Comparison of ENCODE assay signal across 12 cellular contexts in the genomic region with DNA sequence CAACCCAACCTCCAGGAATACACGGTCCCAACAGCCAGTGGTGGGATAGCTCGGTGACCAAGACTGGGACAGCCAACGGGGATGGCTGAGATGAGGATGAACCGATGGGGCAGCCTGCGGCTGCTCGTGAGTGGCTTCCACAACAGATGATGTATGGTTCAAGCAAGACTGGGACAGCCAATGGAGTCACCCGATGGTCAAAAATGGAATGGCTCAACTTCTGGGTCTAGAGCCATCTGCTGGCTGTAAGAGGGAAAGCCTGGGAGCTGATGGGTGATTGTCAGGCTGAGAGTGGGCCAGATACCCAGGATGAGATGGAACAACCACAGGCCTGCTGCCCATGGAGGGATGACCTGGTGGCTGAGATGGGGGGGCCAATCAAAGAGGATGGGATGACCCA. TPM values are rescaled to one million over a fixed set of nuclear protein-coding genes. Genes with fewer than 3 reads are reported as not detected.
DNase-seq lines count a peak whose midpoint lies in the region; ATAC-seq, FAIRE-seq and TF ChIP-seq lines count a peak whose summit lies in the region.
"Had no signal": no experiment of that assay in that cellular context is flagged by ENCODE, and none has a peak within 500 bp of the region (broad histone marks: within the 10 kb centered on the region; RNA-seq: fewer than 3 reads in every experiment).

No MANE protein-coding gene starts in this region.

- H3K9ac ChIP-seq in DND-41 (ENCODE audit: low read depth, low read length) (no peak overlapping the region), K562 (ENCODE audit: insufficient read depth in 1 of 2, low read depth in 2 of 2, low read length in 2 of 2) (no peak overlapping the region), mesendoderm (ENCODE audit: low read length) (no peak overlapping the region)

- no peak overlapping the region for H2AFZ ChIP-seq in DND-41 (ENCODE audit: low read depth, low read length)
- no peak overlapping the region for H2AFZ ChIP-seq in K562 (ENCODE audit: low read depth, low read length)

- no peak overlapping the region for H2BK120ac ChIP-seq in mesendoderm (ENCODE audit: low read depth, low read length)

- BruUV-seq in K562 (replicated peaks; lab: Mats Ljungman, UMichigan): no TSS peak

- no peak overlapping the region for H4K8ac ChIP-seq in mesendoderm (ENCODE audit: low read depth, low read length)

- TF ChIP-seq CTCF in DND-41 (IDR thresholded peaks at IDR 0.05; ENCODE audit: borderline replicate concordance, extremely low read depth, low read length, poor library complexity, severe bottlenecking) (peak; percentile 50), HFF-Myc (IDR thresholded peaks at IDR 0.05; ENCODE audit: low read depth, low read length, missing control alignments) (peak; percentile 50), K562 (IDR thresholded peaks at IDR 0.05 in 2 of 3, conservative IDR thresholded peaks at IDR 0.05 in 1 of 3; ENCODE audit: insufficient read depth in 2 of 3, low read depth in 1 of 3, low read length in 3 of 3) (peak; percentile 76 to 83 (median 77))

- H4K20me1 ChIP-seq in DND-41 (ENCODE audit: insufficient read depth, low read length) (peaks cover 13% of the 10 kb centered on the region), K562 (replicated peaks; ENCODE audit: control insufficient read depth, insufficient read depth, low read length) (0 out of 2 replicates have a peak, but pooled peaks cover 7% of the 10 kb centered on the region)

- H3K23ac ChIP-seq in mesendoderm (ENCODE audit: low read length): no peak overlapping the region

- POLR2A ChIA-PET in K562 (lab: Yijun Ruan, JAX): interaction anchor here (0.5 to 1.3 kb wide), 4 partner anchors 12 to 116 kb away, joined by 3 to 4 read pairs (median 4); partner anchors contain the start of genes CPSF7 and SDHAF2

- no peak overlapping the region for H3K4me2 ChIP-seq in DND-41 (ENCODE audit: insufficient read depth, low read length)
- no peak overlapping the region for H3K4me2 ChIP-seq in K562 (ENCODE audit: insufficient read depth, low read length)
- H3K4me2 ChIP-seq in mesendoderm (ENCODE audit: low read length): no peak overlapping the region

- 4% methylated on average over 7 of the region's 7 CpGs for WGBS in K562 (ENCODE audit: insufficient coverage, low coverage, missing lambda C conversion rate)
- WGBS in mesendoderm (ENCODE audit: extremely low coverage, insufficient coverage, low lambda C conversion rate): no CpG with 5 or more reads among the region's 7 CpGs

- H3K79me2 ChIP-seq in DND-41 (ENCODE audit: insufficient read depth, low read length) (no peaks in the 10 kb centered on the region), K562 (ENCODE audit: control insufficient read depth, insufficient read depth, low read length) (no peaks in the 10 kb centered on the region), mesendoderm (ENCODE audit: control insufficient read depth, insufficient read depth, low read length) (no peaks in the 10 kb centered on the region)

- H3K27me3 ChIP-seq in DND-41 (ENCODE audit: insufficient read depth, low read length, poor library complexity) (peaks cover 3% of the 10 kb centered on the region), K562 (ENCODE audit: control insufficient read depth in 2 of 2, insufficient read depth in 2 of 2, low read length in 2 of 2) (peaks cover 6 to 42% of the 10 kb centered on the region in 2 experiments), mesendoderm (ENCODE audit: insufficient read depth, low read length, poor library complexity) (no peaks in the 10 kb centered on the region)

- no peak overlapping the region for H2BK5ac ChIP-seq in mesendoderm (ENCODE audit: low read length)

- no peaks in the 10 kb centered on the region for H3K79me1 ChIP-seq in mesendoderm (ENCODE audit: low read length)

- intact Hi-C loops in K562 (cut with micrococcal nuclease) (no loop called here), head of caudate nucleus (cut with DNase I) (no loop called here)

- CTCF ChIA-PET in K562 (lab: Yijun Ruan, JAX; ENCODE audit: low intra/inter-chr PET ratio): interaction anchor here (1.1 kb wide), 1 partner anchor 13 kb away, joined by 3 read pairs; no protein-coding TSS in a partner anchor

- H3K18ac ChIP-seq in mesendoderm (ENCODE audit: low read length): no peak overlapping the region

- H3K27ac ChIP-seq in DND-41 (ENCODE audit: low read length) (no peak overlapping the region), K562 (ENCODE audit: extremely low read depth, low read depth, low read length) (no peak overlapping the region), mesendoderm (ENCODE audit: low read depth, low read length) (no peak overlapping the region)

- TF ChIP-seq RAD21 in K562 (CRISPR knock-in tag; conservative IDR thresholded peaks at IDR 0.05 in 1 of 2, IDR thresholded peaks at IDR 0.05 in 1 of 2): peak in 1 of 2 experiments; percentile 24; a peak in 1 of 4 replicates

- H3K4me1 ChIP-seq in DND-41 (ENCODE audit: insufficient read depth, low read length): no peaks in the 10 kb centered on the region
- H3K4me1 ChIP-seq in K562 (replicated peaks in 1 of 2; ENCODE audit: control insufficient read depth in 2 of 2, insufficient read depth in 2 of 2, low read length in 2 of 2): peaks cover 19 to 36% of the 10 kb centered on the region in 2 experiments
- peaks cover 4% of the 10 kb centered on the region for H3K4me1 ChIP-seq in mesendoderm (ENCODE audit: control insufficient read depth, low read depth, low read length)

- H3K9me3 ChIP-seq in DND-41 (ENCODE audit: insufficient read depth, low read length, severe bottlenecking) (no peaks in the 10 kb centered on the region), K562 (replicated peaks; ENCODE audit: control insufficient read depth, insufficient read depth, low read depth, low read length) (no peaks in the 10 kb centered on the region)

- H3K4me3 ChIP-seq in DND-41 (ENCODE audit: low read depth in 1 of 2, low read length in 2 of 2) (no peak overlapping the region), HFF-Myc (replicated peaks; ENCODE audit: low read depth, low read length) (no peak overlapping the region), K562 (no peak overlapping the region), mesendoderm (ENCODE audit: low read length) (no peak overlapping the region)

- H3K56ac ChIP-seq in mesendoderm (ENCODE audit: low read length): no peak overlapping the region

- peak; percentile 67 for FAIRE-seq in K562 (lab: Jason Lieb, UNC)

- H4K5ac ChIP-seq in mesendoderm (ENCODE audit: low read length): no peak overlapping the region

- TF ChIP-seq POLR2A in K562 (conservative IDR thresholded peaks at IDR 0.05): no peak

- H3K36me3 ChIP-seq in DND-41 (ENCODE audit: insufficient read depth, low read length) (no peaks in the 10 kb centered on the region), K562 (ENCODE audit: control insufficient read depth, insufficient read depth, low read length) (no peaks in the 10 kb centered on the region), mesendoderm (ENCODE audit: control insufficient read depth, insufficient read depth, low read length) (no peaks in the 10 kb centered on the region)

- no peak for DNase-seq in DND-41
- DNase-seq in HFF-Myc (ENCODE audit: extremely low read depth, low read depth): no peak
- peak; percentile 38 to 74 (median 73) for DNase-seq in K562 (ENCODE audit: extremely low read depth in 1 of 4, low spot score in 3 of 4)
- DNase-seq in mesendoderm: peak; percentile 55
- DNase-seq in head of caudate nucleus: no peak
- no peak for DNase-seq in EL
- no peak for DNase-seq in stimulated activated CD4-positive, alpha-beta T cell treated with anti-CD3 and anti-CD28 coated beads, Interleukin-1b, Interleukin-23, amount 100 ng/mL, for 48 hours
- DNase-seq: central memory CD4-positive, alpha-beta T cell had no signal

- TF ChIP-seq EP300 in K562 (IDR thresholded peaks at IDR 0.05; ENCODE audit: low read length): no peak

- no peak overlapping the region for H2AK5ac ChIP-seq in mesendoderm (ENCODE audit: low read length)

- no peak for ATAC-seq in DND-41 (ENCODE audit: insufficient read depth, low read depth)
- ATAC-seq in K562: peak; percentile 65
- no peak for ATAC-seq in HG02870 (IDR thresholded peaks at IDR 0.05; ENCODE audit: unreplicated experiment)
- ATAC-seq: right cardiac atrium had no signal

- in situ Hi-C loops in K562 (cut with MboI): no loop called here

- peaks cover 2% of the 10 kb centered on the region for H3K9me1 ChIP-seq in K562 (ENCODE audit: control insufficient read depth, insufficient read depth, low read length)

- H2BK15ac ChIP-seq in mesendoderm (replicated peaks; ENCODE audit: low read depth): no peak overlapping the region

- H3K4ac ChIP-seq in mesendoderm (ENCODE audit: low read depth, low read length): no peak overlapping the region

RNA-seq across cellular contexts. Expression of gene SYT7, which starts 35.5 kb away (rescaled TPM):
- total RNA-seq in K562 (2011; cell fraction: chromatin; rRNA removed; ENCODE audit: low replicate concordance): 0.12 and 0.28 TPM in 2 replicates
- total RNA-seq in K562 (2011; cell fraction: nucleolus; rRNA removed): 0.33 and 0.39 TPM in 2 replicates
- total RNA-seq in K562 (2011; cell fraction: nucleoplasm; rRNA removed): 0.44 and 0.53 TPM in 2 replicates
- total RNA-seq in K562 (2014; rRNA removed) (0.20 and 0.27 TPM in 2 replicates), K562 (2014; rRNA removed; fragmentation: Illumina TruSeq; extraction: Trizol) (0.11 and 0.13 TPM in 2 replicates), K562 (2015; rRNA removed; fragmentation: Illumina TruSeq; extraction: Trizol) (0.11 and 0.15 TPM in 2 replicates), K562 (2021) (0.47 and 0.51 TPM in 2 replicates)
- polyA plus RNA-seq in K562 (2011; rRNA removed) (0.11 and 0.20 TPM in 2 replicates), K562 (2014; fragmentation: Illumina TruSeq; extraction: Trizol) (0.21 TPM in 2 replicates), K562 (2014; fragmentation: Nextera tagmentation; extraction: Ambion mirVana) (under 1 TPM in 1 of 2 experiments, not detected in 1; 0.01 TPM), K562 (2014; rRNA removed) (0.13 and 0.28 TPM in 2 replicates)
- 0.15 and 0.24 TPM in 2 replicates for polyA plus RNA-seq in K562 (2011; cell fraction: cytosol; rRNA removed)
- 0.17 and 0.21 TPM in 2 replicates for polyA plus RNA-seq in K562 (2011; cell fraction: nucleus; rRNA removed)
- 0.21 and 0.33 TPM in 2 replicates for polyA plus RNA-seq in K562 (2012)
- 0.06 and 0.35 TPM in 2 replicates for polyA minus RNA-seq in K562 (2011; rRNA and poly(A)+ RNA removed)
- polyA minus RNA-seq in K562 (2011; cell fraction: cytosol; rRNA and poly(A)+ RNA removed): not detected in 2 replicates
- polyA minus RNA-seq in K562 (2011; cell fraction: nucleus; rRNA and poly(A)+ RNA removed): 0.27 TPM in 1 of 2 replicates, not detected in the other
- 5.0 TPM for polyA plus RNA-seq in mesendoderm (2013, experiment 1 of 2)
- 4.8 TPM for polyA plus RNA-seq in mesendoderm (2013, experiment 2 of 2)
- polyA plus RNA-seq: IgD-negative memory B cell had no signal

RNA-seq across cellular contexts. Expression of gene LRRC10B, which starts 36.8 kb away (rescaled TPM):
- total RNA-seq in K562 (2011; cell fraction: chromatin; rRNA removed; ENCODE audit: low replicate concordance): not detected in 2 replicates
- total RNA-seq in K562 (2011; cell fraction: nucleolus; rRNA removed): 0.17 TPM in 1 of 2 replicates, not detected in the other
- not detected in 2 replicates for total RNA-seq in K562 (2011; cell fraction: nucleoplasm; rRNA removed)
- total RNA-seq in K562 (2014; rRNA removed) (not detected in 2 replicates), K562 (2014; rRNA removed; fragmentation: Illumina TruSeq; extraction: Trizol) (not detected in 2 replicates), K562 (2015; rRNA removed; fragmentation: Illumina TruSeq; extraction: Trizol) (0.11 TPM in 1 of 2 replicates, not detected in the other), K562 (2021) (not detected in 2 replicates)
- polyA plus RNA-seq in K562 (2011; rRNA removed) (0.04 TPM in 1 of 2 replicates, not detected in the other), K562 (2014; fragmentation: Illumina TruSeq; extraction: Trizol) (not detected in 2 replicates), K562 (2014; fragmentation: Nextera tagmentation; extraction: Ambion mirVana) (not detected), K562 (2014; rRNA removed) (not detected in 2 replicates)
- 0.03 and 0.07 TPM in 2 replicates for polyA plus RNA-seq in K562 (2011; cell fraction: cytosol; rRNA removed)
- 0.04 and 0.07 TPM in 2 replicates for polyA plus RNA-seq in K562 (2011; cell fraction: nucleus; rRNA removed)
- polyA plus RNA-seq in K562 (2012): 0.06 TPM in 1 of 2 replicates, not detected in the other
- not detected in 2 replicates for polyA minus RNA-seq in K562 (2011; rRNA and poly(A)+ RNA removed)
- not detected in 2 replicates for polyA minus RNA-seq in K562 (2011; cell fraction: cytosol; rRNA and poly(A)+ RNA removed)
- 0.11 TPM in 1 of 2 replicates, not detected in the other for polyA minus RNA-seq in K562 (2011; cell fraction: nucleus; rRNA and poly(A)+ RNA removed)
- polyA plus RNA-seq in mesendoderm (2013, experiment 1 of 2): 0.20 TPM
- polyA plus RNA-seq in mesendoderm (2013, experiment 2 of 2): 0.29 TPM
- total RNA-seq: activated CD8-positive, alpha-beta memory T cell treated with anti-CD3 and anti-CD28 coated beads for 36 hours had no signal
- polyA plus RNA-seq: IgD-negative memory B cell had no signal

Comparison
In these comparisons a context has a peak if more than half of its experiments do, and no peak if none do; other contexts are left out.
1. DNase-seq: peak in K562 (4 of 4) and mesendoderm (single experiment); none in DND-41 (single experiment), HFF-Myc (single experiment), head of caudate nucleus (0 of 42), EL (single experiment) and stimulated activated CD4-positive, alpha-beta T cell treated with anti-CD3 and anti-CD28 coated beads, Interleukin-1b, Interleukin-23, amount 100 ng/mL, for 48 hours (single experiment).
2. Peak in every context shown above with its lines, with median percentiles within 50 percentile points of each other: CTCF ChIP-seq.